Comparison of ENCODE assay signal across 8 cellular contexts in the genomic region with DNA sequence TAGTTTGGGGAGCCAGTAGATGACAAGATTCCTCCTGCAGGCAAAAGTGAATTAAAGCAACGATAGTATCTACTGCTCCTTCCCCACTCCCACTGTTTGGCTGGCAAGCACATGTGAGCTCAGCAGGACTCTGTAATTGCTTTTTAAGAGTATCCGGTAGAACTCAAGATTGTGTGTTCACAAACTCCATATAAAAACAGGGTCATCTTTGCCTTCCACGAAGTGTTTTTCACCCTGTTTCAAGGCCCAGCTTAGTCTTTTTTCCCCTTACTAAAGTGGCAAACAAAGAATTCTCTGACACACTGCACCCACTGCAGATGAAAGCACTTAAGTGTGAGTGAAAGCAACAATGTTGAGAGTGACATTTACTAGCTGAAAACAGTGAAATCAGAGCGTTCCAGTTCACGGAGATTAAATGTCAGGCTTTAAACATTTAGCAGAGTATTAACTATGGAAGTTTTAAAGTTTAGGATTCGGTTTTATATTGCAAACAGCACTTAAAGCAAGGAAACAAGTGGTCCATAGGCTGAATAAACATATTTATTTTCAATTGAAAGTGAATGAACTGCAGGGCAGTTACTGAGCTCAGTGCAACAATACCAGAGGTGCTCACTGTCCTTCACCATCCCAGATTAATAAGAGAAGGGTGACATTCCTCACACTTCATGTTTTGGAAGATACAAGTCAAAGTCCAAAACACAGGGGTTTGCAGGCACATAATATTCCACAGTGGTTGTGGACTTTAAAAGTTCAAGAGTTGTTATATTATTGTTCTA.
DNase-seq lines count a peak whose midpoint lies in the region; ATAC-seq and TF ChIP-seq lines count a peak whose summit lies in the region.
"Had no signal": no experiment of that assay in that cellular context is flagged by ENCODE, and none has a peak within 500 bp of the region (broad histone marks: within the 10 kb centered on the region; RNA-seq: fewer than 3 reads in every experiment).

No MANE protein-coding gene starts in this region.

- DNase-seq in LNCaP clone FGC (ENCODE audit: low read depth) (peak; percentile 21), astrocyte of the spinal cord (ENCODE audit: low read depth, low spot score) (peak; percentile 73), HuH-7.5 (ENCODE audit: low spot score) (no peak), AG08396 (ENCODE audit: low spot score) (no peak)

- no peaks in the 10 kb centered on the region for H3K27me3 ChIP-seq in layer of hippocampus (ENCODE audit: control insufficient read depth, insufficient read depth, low read length)
- H3K27me3 ChIP-seq in stomach smooth muscle (ENCODE audit: control insufficient read depth in 1 of 2, insufficient read depth in 2 of 2, low read length in 2 of 2) = no peaks in the 10 kb centered on the region

- no peaks in the 10 kb centered on the region for H3K9me3 ChIP-seq in stomach smooth muscle (ENCODE audit: control insufficient read depth in 2 of 2, low read length in 2 of 2)

- peaks cover 13% of the 10 kb centered on the region for H3K4me1 ChIP-seq in stomach smooth muscle (ENCODE audit: control insufficient read depth, insufficient read depth, low read length)

- peak overlapping the region; percentile 25 for H3K27ac ChIP-seq in layer of hippocampus (ENCODE audit: low read depth, low read length)
- H3K27ac ChIP-seq in stomach smooth muscle (ENCODE audit: low read length) = peak overlapping the region; percentile 31

- H3K36me3 ChIP-seq in stomach smooth muscle (ENCODE audit: control insufficient read depth in 2 of 2, insufficient read depth in 2 of 2, low read length in 2 of 2) = no peaks in the 10 kb centered on the region

- H3K4me3 ChIP-seq in LNCaP clone FGC (ENCODE audit: low read depth, low read length) (no peak overlapping the region), astrocyte of the spinal cord (ENCODE audit: low read depth, low read length) (no peak overlapping the region), stomach smooth muscle (ENCODE audit: low read length in 2 of 2) (peak overlapping the region in 1 of 2 donors; percentile 35)

- TF ChIP-seq CTCF in LNCaP clone FGC (IDR thresholded peaks at IDR 0.05; ENCODE audit: control insufficient read depth, extremely low read depth, insufficient read depth) = no peak
- no peak for TF ChIP-seq CTCF in astrocyte of the spinal cord (IDR thresholded peaks at IDR 0.05; ENCODE audit: low read depth, low read length)

- no peak for ATAC-seq in HG02610 (IDR thresholded peaks at IDR 0.05; ENCODE audit: unreplicated experiment)
- ATAC-seq: left lobe of liver had no signal

- in situ Hi-C loops in astrocyte of the spinal cord (cut with HindIII; ENCODE audit: low sequenced_read_pairs) = no loop called here

- no peak overlapping the region for H3K9ac ChIP-seq in stomach smooth muscle (ENCODE audit: low read length in 2 of 2)

Comparison
In these comparisons a context has a peak if more than half of its experiments do, and no peak if none do; other contexts are left out.
1. DNase-seq: peak in LNCaP clone FGC (single experiment) and astrocyte of the spinal cord (single experiment); none in HuH-7.5 (single experiment) and AG08396 (single experiment).